Comparison of ENCODE assay signal across 11 cellular contexts in the genomic region with DNA sequence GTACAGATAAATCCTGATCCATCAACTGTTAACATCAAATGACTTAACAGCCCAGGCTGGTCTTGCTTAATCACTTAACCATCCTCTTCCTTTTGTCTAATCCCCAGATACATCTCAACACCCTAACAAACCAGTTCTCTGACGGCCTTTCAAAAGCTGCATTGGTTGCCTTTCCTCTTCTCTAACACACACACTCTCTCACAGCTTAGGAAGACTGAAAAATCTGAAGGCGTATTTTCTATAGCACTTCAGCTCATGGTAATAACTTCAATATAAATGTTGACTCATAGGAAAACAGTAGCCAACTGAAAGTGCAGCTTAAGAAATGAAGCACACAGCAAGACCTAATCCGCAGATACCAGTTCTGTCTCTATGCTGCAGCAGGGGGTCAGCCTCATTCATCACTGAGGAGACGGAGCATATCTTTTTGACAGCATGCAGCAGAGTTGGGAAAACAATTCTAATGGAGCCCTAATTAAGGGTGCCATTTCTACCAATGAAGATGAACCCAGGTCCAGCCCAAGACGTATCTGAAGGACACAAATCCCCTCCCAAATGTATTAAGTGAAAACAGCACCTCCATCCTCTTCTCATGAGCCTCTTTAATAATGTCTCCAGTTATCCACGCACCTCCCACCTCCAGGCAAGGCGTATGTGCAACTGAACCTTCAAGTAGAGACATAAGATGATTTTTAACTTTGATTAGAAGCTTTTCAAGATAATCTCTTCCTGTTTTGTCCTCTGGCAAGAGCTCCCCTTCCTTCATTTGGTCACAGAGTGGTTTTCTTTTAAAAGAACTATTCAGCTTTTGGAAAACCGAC.
A peak's percentile ranks its signal among the peaks of the same experiment; 100 is the strongest.
DNase-seq lines count a peak whose midpoint lies in the region; ATAC-seq and TF ChIP-seq lines count a peak whose summit lies in the region.
"Had no signal": no experiment of that assay in that cellular context is flagged by ENCODE, and none has a peak within 500 bp of the region (broad histone marks: within the 10 kb centered on the region; RNA-seq: fewer than 3 reads in every experiment).

No MANE protein-coding gene starts in this region.

- H2BK5ac ChIP-seq in H9 (ENCODE audit: insufficient read length, low read length) = no peak overlapping the region

- H4K5ac ChIP-seq in H9 (ENCODE audit: insufficient read length, low read depth, low read length) = no peak overlapping the region

- H3K23ac ChIP-seq in H9 (ENCODE audit: insufficient read length, low read depth, low read length) = no peak overlapping the region

- H2AFZ ChIP-seq in H9 (ENCODE audit: low read length) = no peak overlapping the region

- no peak overlapping the region for H3K56ac ChIP-seq in H9 (ENCODE audit: insufficient read length, low read depth, low read length)

- no peaks in the 10 kb centered on the region for H3K79me2 ChIP-seq in H9 (ENCODE audit: insufficient read depth, low read length)

- H3K9me3 ChIP-seq in H9 (ENCODE audit: control insufficient read depth, low read depth, low read length) = no peaks in the 10 kb centered on the region

- no peak overlapping the region for H2BK15ac ChIP-seq in H9 (ENCODE audit: low read depth, low read length)

- no peak overlapping the region for H4K91ac ChIP-seq in H9 (ENCODE audit: insufficient read length, low read depth, low read length)

- no peak overlapping the region for H3K4me2 ChIP-seq in H9 (ENCODE audit: insufficient read depth, insufficient read length, low read length)

- H3K23me2 ChIP-seq in H9 (ENCODE audit: insufficient read length, low read depth, low read length, poor library complexity, severe bottlenecking) = no peaks in the 10 kb centered on the region

- H3K4me3 Mint-ChIP-seq in H9 = no peak overlapping the region
- H3K4me3 Mint-ChIP-seq: T-helper 17 cell had no signal

- ATAC-seq in GM21717 (IDR thresholded peaks at IDR 0.05; ENCODE audit: unreplicated experiment) (peak; percentile 23), GM21825 (IDR thresholded peaks at IDR 0.05; ENCODE audit: unreplicated experiment) (no peak)
- ATAC-seq: T-helper 17 cell had no signal

- H2AK5ac ChIP-seq in H9 (ENCODE audit: insufficient read length, low read length) = no peak overlapping the region

- no CpG with 5 or more reads among the region's 8 CpGs for WGBS in H9 (ENCODE audit: extremely low coverage, insufficient read length, low lambda C conversion rate)

- no peak overlapping the region for H3T11ph ChIP-seq in H9 (ENCODE audit: low read length)

- no peak overlapping the region for H3K9ac ChIP-seq in H9 (ENCODE audit: extremely low read depth, insufficient read length, low read length)

- H3K14ac ChIP-seq in H9 (ENCODE audit: insufficient read depth, low read length) = no peak overlapping the region

- no peak overlapping the region for H3K27ac Mint-ChIP-seq in H9
- H3K27ac Mint-ChIP-seq: T-helper 17 cell had no signal

- H2BK20ac ChIP-seq in H9 (ENCODE audit: low read depth, low read length, poor library complexity, severe bottlenecking) = no peak overlapping the region

- H3K18ac ChIP-seq in H9 (ENCODE audit: insufficient read length, low read depth, low read length) = no peak overlapping the region

- no peaks in the 10 kb centered on the region for H3K27me3 ChIP-seq in H9 (ENCODE audit: insufficient read depth, low read length)

- no peak overlapping the region for H4K8ac ChIP-seq in H9 (replicated peaks; ENCODE audit: insufficient read length, low read depth, low read length)

- H4K20me1 ChIP-seq in H9 (ENCODE audit: control insufficient read depth, insufficient read depth, insufficient read length) = no peaks in the 10 kb centered on the region

- no peak overlapping the region for H3K4ac ChIP-seq in H9 (ENCODE audit: low read depth, low read length)

- no peak for TF ChIP-seq CTCF in epithelial cell of esophagus (IDR thresholded peaks at IDR 0.05; ENCODE audit: insufficient read depth, low read depth, low read length, missing control alignments)
- no peak for TF ChIP-seq CTCF in H9 (conservative IDR thresholded peaks at IDR 0.05)

- H3K27me3 Mint-ChIP-seq in H9 (ENCODE audit: low read depth) = peaks cover 32% of the 10 kb centered on the region

- H3K27ac ChIP-seq in H9 (ENCODE audit: insufficient read length, low read depth, low read length) = no peak overlapping the region

- no peaks in the 10 kb centered on the region; a peak in 1 of 7 replicates for H3K36me3 Mint-ChIP-seq in H9 (ENCODE audit: insufficient read depth in 1 of 3, low read depth in 3 of 3)

- no peaks in the 10 kb centered on the region for H3K4me1 ChIP-seq in H9 (ENCODE audit: insufficient read depth, low read length)

- no peak overlapping the region for H2BK120ac ChIP-seq in H9 (ENCODE audit: low read depth, low read length, poor library complexity, severe bottlenecking)

- H3K4me1 Mint-ChIP-seq in H9 = peaks cover 16 to 19% of the 10 kb centered on the region in 2 experiments

- H3K9me3 Mint-ChIP-seq in H9 = peaks cover under 1 to 3% of the 10 kb centered on the region in 2 experiments; a peak in 3 of 5 replicates

- no peaks in the 10 kb centered on the region for H3K79me1 ChIP-seq in H9 (ENCODE audit: insufficient read depth, low read depth, low read length, poor library complexity, severe bottlenecking)

- in situ Hi-C loops in ACHN (cut with HindIII; ENCODE audit: low pct_ligation_motif_present, low pct_unique_long_range_greater_than_20kb, low sequenced_read_pairs) = no loop called here

- H3K4me3 ChIP-seq in GM08714 (ENCODE audit: low read length) = peak overlapping the region; percentile 2; the same call in 1 of the 2 replicates
- peak overlapping the region; percentile 31 for H3K4me3 ChIP-seq in epithelial cell of esophagus (ENCODE audit: low read length)

- peak; percentile 52 for DNase-seq in NCI-H82 treated with DMSO at 0.1 percent for 48 hours (lab: John Stamatoyannopoulos, UW; ENCODE audit: unreplicated experiment)
- DNase-seq in epithelial cell of esophagus (ENCODE audit: low read depth) = peak; percentile 88
- DNase-seq in ACHN = no peak
- no peak for DNase-seq in H9
- no peak for DNase-seq in DMS153 treated with DMSO at 0.1 percent for 48 hours (lab: John Stamatoyannopoulos, UW; ENCODE audit: unreplicated experiment)
- DNase-seq: amygdala, NCI-H1436 treated with DMSO at 0.1 percent for 48 hours, T-helper 17 cell had no signal

- H2BK12ac ChIP-seq in H9 (ENCODE audit: insufficient read length, low read depth, low read length) = no peak overlapping the region

Comparison
In these comparisons a context has a peak if more than half of its experiments do, and no peak if none do; other contexts are left out.
1. DNase-seq: peak in NCI-H82 treated with DMSO at 0.1 percent for 48 hours (single experiment) and epithelial cell of esophagus (single experiment); none in ACHN (single experiment), H9 (single experiment) and DMS153 treated with DMSO at 0.1 percent for 48 hours (single experiment).